Comparison of ENCODE assay signal across 29 cellular contexts in the genomic region with DNA sequence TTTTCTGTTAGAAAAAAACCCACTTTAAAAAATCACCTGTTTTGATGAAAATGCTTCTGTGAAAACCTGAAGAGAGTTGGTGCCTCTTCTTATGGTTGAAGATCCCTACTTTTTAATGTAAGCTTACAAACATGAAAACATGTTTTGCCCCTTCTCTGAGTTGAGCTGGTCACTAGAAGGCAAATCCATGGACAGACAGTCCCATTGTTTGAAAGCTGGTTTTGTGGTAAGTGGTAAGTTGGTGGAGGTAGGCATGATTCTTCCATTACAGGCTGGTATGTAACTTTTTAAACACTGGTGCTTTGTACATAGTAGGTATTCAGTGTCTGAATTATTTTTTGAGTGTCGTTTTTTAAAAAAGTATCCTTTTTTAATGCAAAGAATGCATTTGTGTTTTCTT.
"Had no signal": no experiment of that assay in that cellular context is flagged by ENCODE, and none has a peak within 500 bp of the region (broad histone marks: within the 10 kb centered on the region; RNA-seq: fewer than 3 reads in every experiment).

No MANE protein-coding gene starts in this region.

- H3K27me3 Mint-ChIP-seq: activated CD4-positive, alpha-beta T cell treated with anti-CD3 and anti-CD28 coated beads for 36 hours; activated CD8-positive, alpha-beta memory T cell treated with anti-CD3 and anti-CD28 coated beads, Interleukin-2, amount 10 ng/mL, durations not matched to agents 7 days and 5 days; central memory CD8-positive, alpha-beta T cell; dendritic cell treated with granulocyte-macrophage colony-stimulating factor and Interleukin-4, amounts not matched to agents 40 ng/mL and 50 ng/mL, for 4 days; memory B cell; progenitor cell of endocrine pancreas; stimulated activated naive CD8-positive, alpha-beta T cell treated with anti-CD3 and anti-CD28 coated beads, Interleukin-15, amount 100 ng/mL, for 72 hours; T-cell had no signal

- H3K27ac Mint-ChIP-seq: activated CD4-positive, alpha-beta T cell treated with anti-CD3 and anti-CD28 coated beads for 36 hours; activated CD8-positive, alpha-beta memory T cell treated with anti-CD3 and anti-CD28 coated beads, Interleukin-2, amount 10 ng/mL, durations not matched to agents 7 days and 5 days; activated CD8-positive, alpha-beta T cell treated with anti-CD3 and anti-CD28 coated beads, Interleukin-2, amount 10 ng/mL, durations not matched to agents 7 days and 5 days; activated naive CD4-positive, alpha-beta T cell treated with anti-CD3 and anti-CD28 coated beads, Interleukin-2, amount 50 U/mL, for 72 hours; activated T-helper 2 cell treated with anti-CD3 and anti-CD28 coated beads, Interferon-gamma antibody, Interleukin-2, Interleukin-4, amounts not matched to agents 10 μg/mL and 5 μg/mL and 100 μg/mL, durations not matched to agents 14 hours and 24 hours and 36 hours; endodermal cell; memory B cell; nephron progenitor cell; progenitor cell of endocrine pancreas; T-cell had no signal

- ATAC-seq: activated CD4-positive, alpha-beta T cell treated with anti-CD3 and anti-CD28 coated beads for 36 hours; activated CD8-positive, alpha-beta memory T cell treated with anti-CD3 and anti-CD28 coated beads, Interleukin-2, amount 10 ng/mL, durations not matched to agents 7 days and 5 days; activated CD8-positive, alpha-beta T cell treated with anti-CD3 and anti-CD28 coated beads, Interleukin-2, amount 10 ng/mL, durations not matched to agents 7 days and 5 days; activated naive CD4-positive, alpha-beta T cell treated with anti-CD3 and anti-CD28 coated beads, Interleukin-2, amount 50 U/mL, for 72 hours; esophagus mucosa; foreskin keratinocyte; left colon; sciatic nerve; stimulated activated effector memory CD8-positive, alpha-beta T cell treated with anti-CD3 and anti-CD28 coated beads, Interleukin-12 subunit alpha, Interleukin-12 subunit beta, amount 100 ng/mL, for 72 hours; stimulated activated naive CD8-positive, alpha-beta T cell treated with anti-CD3 and anti-CD28 coated beads, Interleukin-15, amount 100 ng/mL, for 72 hours; T-cell had no signal

- H3K9me3 Mint-ChIP-seq: activated naive CD4-positive, alpha-beta T cell treated with anti-CD3 and anti-CD28 coated beads, Interleukin-2, amount 50 U/mL, for 72 hours; activated T-helper 2 cell treated with anti-CD3 and anti-CD28 coated beads, Interferon-gamma antibody, Interleukin-2, Interleukin-4, amounts not matched to agents 10 μg/mL and 5 μg/mL and 100 μg/mL, durations not matched to agents 14 hours and 24 hours and 36 hours; central memory CD8-positive, alpha-beta T cell; dendritic cell treated with granulocyte-macrophage colony-stimulating factor and Interleukin-4, amounts not matched to agents 40 ng/mL and 50 ng/mL, for 4 days; endodermal cell; memory B cell; nephron progenitor cell; stimulated activated effector memory CD8-positive, alpha-beta T cell treated with anti-CD3 and anti-CD28 coated beads, Interleukin-12 subunit alpha, Interleukin-12 subunit beta, amount 100 ng/mL, for 72 hours; stimulated activated naive CD8-positive, alpha-beta T cell treated with anti-CD3 and anti-CD28 coated beads, Interleukin-15, amount 100 ng/mL, for 72 hours; T-cell had no signal

- H3K36me3 Mint-ChIP-seq: memory B cell had no signal

- H3K4me3 ChIP-seq: ovary, skin epidermis, transverse colon had no signal

- H3K27ac ChIP-seq: foreskin keratinocyte, ovary had no signal

- H3K27me3 ChIP-seq: foreskin keratinocyte, ovary, transverse colon had no signal

- FAIRE-seq: bronchial epithelial cell, kidney had no signal

- H3K9me3 ChIP-seq: ovary, transverse colon had no signal

- H3K4me3 Mint-ChIP-seq: activated CD4-positive, alpha-beta T cell treated with anti-CD3 and anti-CD28 coated beads for 36 hours; activated CD8-positive, alpha-beta memory T cell treated with anti-CD3 and anti-CD28 coated beads, Interleukin-2, amount 10 ng/mL, durations not matched to agents 7 days and 5 days; activated CD8-positive, alpha-beta T cell treated with anti-CD3 and anti-CD28 coated beads, Interleukin-2, amount 10 ng/mL, durations not matched to agents 7 days and 5 days; central memory CD8-positive, alpha-beta T cell; dendritic cell treated with granulocyte-macrophage colony-stimulating factor and Interleukin-4, amounts not matched to agents 40 ng/mL and 50 ng/mL, for 4 days; endodermal cell; memory B cell; nephron progenitor cell; stimulated activated effector memory CD8-positive, alpha-beta T cell treated with anti-CD3 and anti-CD28 coated beads, Interleukin-12 subunit alpha, Interleukin-12 subunit beta, amount 100 ng/mL, for 72 hours; stimulated activated naive CD8-positive, alpha-beta T cell treated with anti-CD3 and anti-CD28 coated beads, Interleukin-15, amount 100 ng/mL, for 72 hours; T-cell had no signal

- DNase-seq: activated CD4-positive, alpha-beta T cell treated with anti-CD3 and anti-CD28 coated beads for 36 hours; activated CD4-positive, CD25-positive, alpha-beta regulatory T cell; activated CD8-positive, alpha-beta memory T cell treated with anti-CD3 and anti-CD28 coated beads, Interleukin-2, amount 10 ng/mL, durations not matched to agents 7 days and 5 days; activated CD8-positive, alpha-beta T cell treated with anti-CD3 and anti-CD28 coated beads, Interleukin-2, amount 10 ng/mL, durations not matched to agents 7 days and 5 days; activated T-cell treated with anti-CD3 and anti-CD28 coated beads, Interleukin-2, amount 50 U/mL, for 48 hours; endodermal cell; foreskin keratinocyte; kidney; left colon; midbrain; nephron progenitor cell; ovary; retina; stimulated activated CD4-positive, alpha-beta T cell treated with anti-CD3 and anti-CD28 coated beads, Interleukin-12 subunit alpha, Interleukin-12 subunit beta, amount 100 ng/mL, for 4 hours; stimulated activated CD4-positive, alpha-beta T cell treated with anti-CD3 and anti-CD28 coated beads, Interleukin-4, amount 100 ng/mL, for 1 hour; stimulated activated naive CD8-positive, alpha-beta T cell treated with anti-CD3 and anti-CD28 coated beads, Interleukin-15, amount 100 ng/mL, for 72 hours; T-cell; transverse colon had no signal

- H3K36me3 ChIP-seq: ovary had no signal
